In genomic region chr4:15682790-15683495, GRCh38 we compare ENCODE assay signal across 8 cellular contexts. TPM values are rescaled to one million over a fixed set of nuclear protein-coding genes. Genes with fewer than 3 reads are reported as not detected.
DNase-seq lines count a peak whose midpoint lies in the region; ATAC-seq, FAIRE-seq and TF ChIP-seq lines count a peak whose summit lies in the region.

No MANE protein-coding gene starts in this region.

- H3K36me3 Mint-ChIP-seq in T-cell = peaks cover 27% of the 10 kb centered on the region
- peaks cover 17% of the 10 kb centered on the region for H3K36me3 Mint-ChIP-seq in stimulated activated memory B cell treated with anti-CD40 and anti-IgM and Interleukin-4, amounts not matched to agents 10 μg/mL and 1 μg/mL and 100 μg/mL, for 72 hours

- CTCF ChIA-PET in SK-N-SH (lab: Yijun Ruan, JAX) (interaction anchor here (0.8 to 1.9 kb wide), 3 partner anchors 8 to 199 kb away, joined by 3 to 5 read pairs (median 3); no protein-coding TSS in a partner anchor), T-cell (lab: Charles Lee) (interaction anchor here (0.6 to 1.2 kb wide), 3 partner anchors 20 to 514 kb away, joined by 3 to 11 read pairs (median 4); partner anchors contain the start of gene BST1 (in 1 of the 2))

- peak overlapping the region; percentile 97 to 100 (median 98) for H3K4me3 Mint-ChIP-seq in T-cell
- H3K4me3 Mint-ChIP-seq in stimulated activated memory B cell treated with anti-CD40 and anti-IgM and Interleukin-4, amounts not matched to agents 10 μg/mL and 1 μg/mL and 100 μg/mL, for 72 hours = peak overlapping the region; percentile 98

- no peaks in the 10 kb centered on the region for H3K9me3 Mint-ChIP-seq in T-cell
- H3K9me3 Mint-ChIP-seq in stimulated activated memory B cell treated with anti-CD40 and anti-IgM and Interleukin-4, amounts not matched to agents 10 μg/mL and 1 μg/mL and 100 μg/mL, for 72 hours = no peaks in the 10 kb centered on the region

- no peak for TF ChIP-seq EP300 in SK-N-SH (IDR thresholded peaks at IDR 0.05; ENCODE audit: borderline replicate concordance in 1 of 2, low read depth in 1 of 2, low read length in 1 of 2)

- no peaks in the 10 kb centered on the region for H4K20me1 ChIP-seq in SK-N-SH (ENCODE audit: insufficient read depth)

- FAIRE-seq in H54 (lab: Jason Lieb, UNC) = no peak

- TF ChIP-seq CTCF in SK-N-SH (IDR thresholded peaks at IDR 0.05) = no peak

- no peak for ATAC-seq in SK-N-SH treated with all-trans-retinoic acid at 6 μM for 48 hours
- no peak for ATAC-seq in T-cell (replicated peaks in 1 of 4)
- ATAC-seq in stimulated activated memory B cell treated with anti-CD40 and anti-IgM and Interleukin-4, amounts not matched to agents 10 μg/mL and 1 μg/mL and 100 μg/mL, for 72 hours = no peak
- no peak for ATAC-seq in HG02678 (IDR thresholded peaks at IDR 0.05; ENCODE audit: unreplicated experiment)

- no peaks in the 10 kb centered on the region for H3K9me2 ChIP-seq in SK-N-SH

- peaks cover 18% of the 10 kb centered on the region for H3F3A ChIP-seq in SK-N-SH (replicated peaks; ENCODE audit: insufficient read depth)

- H3K9me3 ChIP-seq in SK-N-SH = no peaks in the 10 kb centered on the region

- no peak for TF ChIP-seq POLR2A in H54 (IDR thresholded peaks at IDR 0.05; ENCODE audit: low read depth, low read length)

- 29% methylated on average over 6 of the region's 6 CpGs for WGBS in SK-N-SH (ENCODE audit: low lambda C conversion rate)

- H3K27me3 ChIP-seq in SK-N-SH (ENCODE audit: insufficient read depth) = no peaks in the 10 kb centered on the region

- peak overlapping the region; percentile 97 to 98 for H3K27ac Mint-ChIP-seq in T-cell
- H3K27ac Mint-ChIP-seq in stimulated activated memory B cell treated with anti-CD40 and anti-IgM and Interleukin-4, amounts not matched to agents 10 μg/mL and 1 μg/mL and 100 μg/mL, for 72 hours = peak overlapping the region; percentile 99

- no peaks in the 10 kb centered on the region for H3K27me3 Mint-ChIP-seq in T-cell
- no peaks in the 10 kb centered on the region for H3K27me3 Mint-ChIP-seq in stimulated activated memory B cell treated with anti-CD40 and anti-IgM and Interleukin-4, amounts not matched to agents 10 μg/mL and 1 μg/mL and 100 μg/mL, for 72 hours

- peak overlapping the region; percentile 96 to 98 for H3K27ac ChIP-seq in SK-N-SH (ENCODE audit: low read depth in 2 of 2, low read length in 1 of 2)

- POLR2A ChIA-PET in SK-N-SH (lab: Yijun Ruan, JAX) = no interaction called here
- POLR2A ChIA-PET in T-cell (lab: Charles Lee) = interaction anchor here (0.6 to 1.0 kb wide), 4 partner anchors 25 to 680 kb away, joined by 3 to 9 read pairs (median 3); partner anchors contain the start of gene CPEB2 (in 1 of the 2)

- H3K79me2 ChIP-seq in SK-N-SH (ENCODE audit: insufficient read depth) = peaks cover 95% of the 10 kb centered on the region

- no peak for DNase-seq in SK-N-SH
- no peak for DNase-seq in T-cell
- DNase-seq in glomerular visceral epithelial cell (ENCODE audit: extremely low spot score) = peak; percentile 15
- DNase-seq in dedifferentiated amniotic fluid mesenchymal stem cell (ENCODE audit: extremely low spot score) = no peak
- no peak for DNase-seq in H54 (ENCODE audit: insufficient read length, low spot score)

- H3K4me1 ChIP-seq in SK-N-SH (ENCODE audit: control insufficient read depth in 1 of 2, insufficient read depth in 2 of 2, low read depth in 1 of 2, low read length in 1 of 2) = peaks cover 9 to 19% of the 10 kb centered on the region in 2 experiments; a peak in 3 of 4 replicates

- H3K36me3 ChIP-seq in SK-N-SH (replicated peaks in 1 of 2; ENCODE audit: control insufficient read depth in 1 of 2, insufficient read depth in 2 of 2, low read length in 1 of 2) = peaks cover 39 to 41% of the 10 kb centered on the region in 2 experiments

- TF ChIP-seq RAD21 in SK-N-SH (IDR thresholded peaks at IDR 0.05; ENCODE audit: low read length) = no peak

- H3K9ac ChIP-seq in SK-N-SH = peak overlapping the region; percentile 98; the same call in 1 of the 2 replicates

- peaks cover 39 to 40% (median 40%) of the 10 kb centered on the region in 3 donors for H3K4me1 Mint-ChIP-seq in T-cell
- peaks cover 28% of the 10 kb centered on the region for H3K4me1 Mint-ChIP-seq in stimulated activated memory B cell treated with anti-CD40 and anti-IgM and Interleukin-4, amounts not matched to agents 10 μg/mL and 1 μg/mL and 100 μg/mL, for 72 hours

- H3K4me2 ChIP-seq in SK-N-SH = peak overlapping the region; percentile 75

- peak overlapping the region; percentile 85 to 96 for H3K4me3 ChIP-seq in SK-N-SH (ENCODE audit: low read depth in 2 of 2, low read length in 1 of 2)

- no peak overlapping the region for H2AFZ ChIP-seq in SK-N-SH (ENCODE audit: low read depth)

TF ChIP-seq in SK-N-SH, 30 proteins besides CTCF, POLR2A, EP300 and RAD21:
- peak; percentile 65; the same call in 1 of the 2 replicates for TF ChIP-seq YY1 (IDR thresholded peaks at IDR 0.05; ENCODE audit: low read depth)
- TF ChIP-seq RFX5 (IDR thresholded peaks at IDR 0.05; ENCODE audit: low read length) = no peak

TF ChIP-seq in SK-N-SH treated with all-trans-retinoic acid at 6 μM for 48 hours, 23 proteins besides CTCF, POLR2A, EP300 and RAD21:
- TF ChIP-seq ZNF8 (CRISPR knock-in tag; IDR thresholded peaks at IDR 0.05) = no peak
- no peak for TF ChIP-seq SNAI2 (CRISPR knock-in tag; IDR thresholded peaks at IDR 0.05)
- no peak for TF ChIP-seq PPARA (CRISPR knock-in tag; IDR thresholded peaks at IDR 0.05; ENCODE audit: borderline replicate concordance)
- no peak for TF ChIP-seq ESRRG (CRISPR knock-in tag; IDR thresholded peaks at IDR 0.05)

RNA-seq across cellular contexts. Expression of gene FAM200B, which starts 1.3 kb away (rescaled TPM):
- 36.2 and 46.3 TPM in 2 replicates for polyA plus RNA-seq in SK-N-SH (2012; rRNA removed)
- 57.4 and 70.0 TPM in 2 replicates for polyA plus RNA-seq in SK-N-SH (2012; cell fraction: cytosol; rRNA removed)
- polyA plus RNA-seq in SK-N-SH (2012; cell fraction: nucleus; rRNA removed) = 34.4 and 36.3 TPM in 2 replicates
- total RNA-seq in T-cell = 10 to 100 TPM; 19.1 to 29.4 (median 20.7) TPM

RNA-seq across cellular contexts. Expression of gene BST1, which starts 19.9 kb away (rescaled TPM):
- polyA plus RNA-seq in SK-N-SH (2012; rRNA removed) = 7.3 and 8.3 TPM in 2 replicates
- polyA plus RNA-seq in SK-N-SH (2012; cell fraction: cytosol; rRNA removed) = 7.9 and 8.3 TPM in 2 replicates
- 3.8 and 4.3 TPM in 2 replicates for polyA plus RNA-seq in SK-N-SH (2012; cell fraction: nucleus; rRNA removed)
- under 1 TPM in 4 of 5 donors, not detected in 1; 0.28 to 0.55 (median 0.46) TPM for total RNA-seq in T-cell

RNA-seq across cellular contexts. Expression of gene FBXL5, which starts 27.8 kb away (rescaled TPM):
- polyA plus RNA-seq in SK-N-SH (2012; rRNA removed) = 13.5 and 17.2 TPM in 2 replicates
- 19.8 and 23.0 TPM in 2 replicates for polyA plus RNA-seq in SK-N-SH (2012; cell fraction: cytosol; rRNA removed)
- 8.3 and 19.9 TPM in 2 replicates for polyA plus RNA-seq in SK-N-SH (2012; cell fraction: nucleus; rRNA removed)
- total RNA-seq in T-cell = 10 to 100 TPM; 40.2 to 64.6 (median 45.0) TPM
